ENCODE assay signal across 21 cellular contexts in the genomic region with DNA sequence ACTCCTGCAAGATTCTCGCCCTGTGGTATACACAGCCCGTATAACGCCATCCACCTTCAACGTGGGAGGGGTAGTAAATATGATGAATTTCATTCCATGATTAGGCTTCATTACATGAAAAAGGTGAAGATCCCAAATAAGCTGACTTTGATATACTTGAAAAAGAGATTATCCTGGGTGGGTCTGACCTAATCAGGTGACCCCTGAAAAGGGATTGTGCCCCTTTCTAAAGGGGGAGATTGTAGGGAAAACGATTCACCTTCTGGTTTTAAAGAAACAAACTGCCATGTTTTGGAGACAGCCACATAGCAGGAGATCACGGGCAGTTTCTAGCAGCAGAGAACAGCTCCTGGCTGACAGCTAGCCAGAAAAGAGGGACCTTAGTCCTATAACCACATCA.
"Had no signal": no experiment of that assay in that cellular context is flagged by ENCODE, and none has a peak within 500 bp of the region (broad histone marks: within the 10 kb centered on the region; RNA-seq: fewer than 3 reads in every experiment).

No MANE protein-coding gene starts in this region.

- H3K4me3 Mint-ChIP-seq: central memory CD8-positive, alpha-beta T cell; dendritic cell treated with granulocyte-macrophage colony-stimulating factor and Interleukin-4, amounts not matched to agents 40 ng/mL and 50 ng/mL, for 4 days; memory B cell; mesothelial cell of epicardium; naive thymus-derived CD4-positive, alpha-beta T cell; stimulated activated naive B cell treated with anti-CD40 and anti-IgM and Interleukin-4, amounts not matched to agents 10 μg/mL and 1 μg/mL and 100 μg/mL, for 72 hours; stimulated activated naive CD8-positive, alpha-beta T cell treated with anti-CD3 and anti-CD28 coated beads, Interleukin-15, Interleukin-2, amounts not matched to agents 100 ng/mL and 50 ng/mL, for 24 hours had no signal

- H3K27me3 ChIP-seq: colonic mucosa, esophagus muscularis mucosa, pancreas, right lobe of liver, suprapubic skin had no signal

- H3K36me3 Mint-ChIP-seq: memory B cell; mesothelial cell of epicardium; stimulated activated naive B cell treated with anti-CD40 and anti-IgM and Interleukin-4, amounts not matched to agents 10 μg/mL and 1 μg/mL and 100 μg/mL, for 72 hours had no signal

- H3K4me3 ChIP-seq: colonic mucosa, esophagus muscularis mucosa, lower lobe of right lung, mucosa of descending colon, pancreas, right lobe of liver, suprapubic skin had no signal

- H3K9me3 ChIP-seq: colonic mucosa, esophagus muscularis mucosa, lower lobe of right lung, mucosa of descending colon, pancreas, right lobe of liver, suprapubic skin had no signal

- H3K27ac Mint-ChIP-seq: dendritic cell treated with granulocyte-macrophage colony-stimulating factor and Interleukin-4, amounts not matched to agents 40 ng/mL and 50 ng/mL, for 4 days; memory B cell; stimulated activated naive B cell treated with anti-CD40 and anti-IgM and Interleukin-4, amounts not matched to agents 10 μg/mL and 1 μg/mL and 100 μg/mL, for 72 hours; stimulated activated naive CD8-positive, alpha-beta T cell treated with anti-CD3 and anti-CD28 coated beads, Interleukin-15, Interleukin-2, amounts not matched to agents 100 ng/mL and 50 ng/mL, for 24 hours had no signal

- H3K4me1 ChIP-seq: colonic mucosa, lower lobe of right lung, pancreas, right lobe of liver had no signal

- H3K9me3 Mint-ChIP-seq: central memory CD8-positive, alpha-beta T cell had no signal

- H3K4me1 Mint-ChIP-seq: memory B cell; stimulated activated naive B cell treated with anti-CD40 and anti-IgM and Interleukin-4, amounts not matched to agents 10 μg/mL and 1 μg/mL and 100 μg/mL, for 72 hours had no signal

- ATAC-seq: mucosa of descending colon; naive thymus-derived CD4-positive, alpha-beta T cell; right lobe of liver; stimulated activated naive B cell treated with anti-CD40 and anti-IgM and Interleukin-4, amounts not matched to agents 10 μg/mL and 1 μg/mL and 100 μg/mL, for 72 hours had no signal

- H3K36me3 ChIP-seq: colonic mucosa, esophagus muscularis mucosa, lower lobe of right lung, pancreas, right lobe of liver, suprapubic skin had no signal

- H3K27ac ChIP-seq: colonic mucosa, pancreas, right lobe of liver had no signal

- H3K27me3 Mint-ChIP-seq: central memory CD8-positive, alpha-beta T cell; dendritic cell treated with granulocyte-macrophage colony-stimulating factor and Interleukin-4, amounts not matched to agents 40 ng/mL and 50 ng/mL, for 4 days; naive thymus-derived CD4-positive, alpha-beta T cell; stimulated activated naive B cell treated with anti-CD40 and anti-IgM and Interleukin-4, amounts not matched to agents 10 μg/mL and 1 μg/mL and 100 μg/mL, for 72 hours; stimulated activated naive CD8-positive, alpha-beta T cell treated with anti-CD3 and anti-CD28 coated beads, Interleukin-15, Interleukin-2, amounts not matched to agents 100 ng/mL and 50 ng/mL, for 24 hours had no signal

- DNase-seq: colonic mucosa; effector CD8-positive, alpha-beta T cell; foreskin melanocyte; lower lobe of right lung; mucosa of descending colon; naive thymus-derived CD4-positive, alpha-beta T cell; occipital lobe; pancreas; right lobe of liver; small intestine; stimulated activated CD4-positive, alpha-beta T cell treated with anti-CD3 and anti-CD28 coated beads, Interleukin-15, amount 100 ng/mL, for 24 hours; stimulated activated CD4-positive, alpha-beta T cell treated with anti-CD3 and anti-CD28 coated beads, Interleukin-2, amount 100 ng/mL, for 48 hours; stimulated activated naive B cell treated with anti-CD40 and anti-IgM and Interleukin-4, amounts not matched to agents 10 μg/mL and 1 μg/mL and 100 μg/mL, for 72 hours; trophoblast cell had no signal
